In the genomic region with DNA sequence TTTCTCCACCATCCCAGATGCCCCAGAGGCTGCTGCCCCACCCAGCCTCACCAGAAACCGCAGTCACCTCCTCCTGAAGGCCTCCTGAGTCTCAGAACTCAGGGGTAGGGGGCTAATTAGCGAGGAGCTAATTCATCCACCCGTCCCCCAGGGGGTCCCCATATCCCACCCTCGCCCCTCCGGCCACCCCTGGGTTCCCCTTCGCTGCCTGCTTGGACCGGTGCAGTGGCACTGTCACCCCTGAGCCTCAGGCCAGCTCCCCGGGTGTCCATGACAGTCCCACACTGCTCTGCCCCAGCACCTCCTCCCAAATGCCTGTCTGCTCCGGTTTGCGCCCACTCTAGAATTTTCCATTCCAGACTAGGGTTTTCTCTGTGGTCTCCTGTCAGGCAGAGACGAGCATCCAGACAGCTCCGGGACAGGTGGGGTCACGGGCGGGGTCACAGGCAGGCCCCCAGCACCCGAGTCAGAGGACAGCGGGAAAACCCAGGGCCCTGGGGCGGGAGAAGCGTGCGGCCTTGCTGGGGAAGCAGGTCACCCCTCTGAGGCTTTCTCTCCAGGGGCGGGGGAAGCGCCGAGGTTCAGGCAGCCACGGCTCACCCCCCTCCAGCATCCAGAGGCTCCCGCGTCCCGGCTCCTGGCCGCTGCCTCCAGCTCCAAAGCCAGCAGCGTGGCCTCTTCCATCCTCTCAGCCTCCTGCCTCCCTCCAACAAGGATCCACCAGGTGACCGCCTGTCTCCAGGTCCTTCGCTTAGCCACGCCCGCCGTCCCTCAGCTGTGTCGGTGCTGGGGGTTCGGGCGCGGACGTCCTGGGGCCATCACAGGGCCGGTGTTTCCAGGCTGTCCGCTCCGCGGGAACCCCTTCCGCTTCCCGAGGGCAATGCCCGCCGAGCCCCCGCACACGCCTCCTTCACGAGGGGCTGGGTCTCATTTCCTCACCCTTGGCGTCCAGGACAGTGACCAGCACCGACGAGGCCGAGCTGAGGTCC, we compare ENCODE assay signal across 21 cellular contexts. TPM values are rescaled to one million over a fixed set of nuclear protein-coding genes. Genes with fewer than 3 reads are reported as not detected.
DNase-seq lines count a peak whose midpoint lies in the region; ATAC-seq and TF ChIP-seq lines count a peak whose summit lies in the region.
"Had no signal": no experiment of that assay in that cellular context is flagged by ENCODE, and none has a peak within 500 bp of the region (broad histone marks: within the 10 kb centered on the region; RNA-seq: fewer than 3 reads in every experiment).

No MANE protein-coding gene starts in this region.

- H3K79me2 ChIP-seq in SK-N-SH (ENCODE audit: insufficient read depth), result no peaks in the 10 kb centered on the region

- no peaks in the 10 kb centered on the region for H3K9me2 ChIP-seq in SK-N-SH

- no peak for ATAC-seq in SK-N-SH treated with all-trans-retinoic acid at 6 μM for 48 hours
- no peak for ATAC-seq in GM21619 (IDR thresholded peaks at IDR 0.05; ENCODE audit: unreplicated experiment)

- H3K36me3 ChIP-seq in SK-N-SH (replicated peaks in 1 of 2; ENCODE audit: control insufficient read depth in 1 of 2, insufficient read depth in 2 of 2, low read length in 1 of 2), result no peaks in the 10 kb centered on the region
- no peaks in the 10 kb centered on the region for H3K36me3 ChIP-seq in subcutaneous abdominal adipose tissue (ENCODE audit: control insufficient read depth in 5 of 5, insufficient read depth in 5 of 5, low read length in 5 of 5)
- no peaks in the 10 kb centered on the region for H3K36me3 ChIP-seq in MG63
- H3K36me3 ChIP-seq: upper lobe of left lung had no signal

- H3K9me3 ChIP-seq in SK-N-SH (no peaks in the 10 kb centered on the region), subcutaneous abdominal adipose tissue (ENCODE audit: control insufficient read depth in 5 of 5, low read length in 5 of 5) (no peaks in the 10 kb centered on the region), MG63 (peaks cover under 1% of the 10 kb centered on the region; the same call in 1 of the 2 replicates)
- H3K9me3 ChIP-seq: upper lobe of left lung had no signal

- H3K4me2 ChIP-seq in SK-N-SH, result no peak overlapping the region
- H3K4me2 ChIP-seq: KMS-11 had no signal

- H3K27ac ChIP-seq in SK-N-SH (ENCODE audit: low read depth in 2 of 2, low read length in 1 of 2) (no peak overlapping the region), subcutaneous abdominal adipose tissue (ENCODE audit: low read depth, low read length) (no peak overlapping the region)
- H3K27ac ChIP-seq: KMS-11, upper lobe of left lung had no signal

- peak; percentile 36 for DNase-seq in SK-N-SH
- peak; percentile 8 for DNase-seq in HuH-7.5 (ENCODE audit: low spot score)
- DNase-seq in iPS-NIHi11 (ENCODE audit: low spot score), result peak; percentile 18
- DNase-seq in SK-N-DZ (ENCODE audit: low spot score), result no peak
- DNase-seq in MG63, result no peak
- DNase-seq: activated CD4-positive, CD25-positive, alpha-beta regulatory T cell treated with anti-CD3 and anti-CD28 coated beads, Interleukin-2, amount 50 U/mL, for 72 hours; aorta; central memory CD4-positive, alpha-beta T cell; GDM1; NCI-H446 treated with DMSO at 0.1 percent for 48 hours; NK-92 treated with Interleukin-12 subunit alpha and Interleukin-12 subunit beta, amount 100 ng/mL, for 24 hours had no signal

- H3K27me3 ChIP-seq in SK-N-SH (ENCODE audit: insufficient read depth), result no peaks in the 10 kb centered on the region
- H3K27me3 ChIP-seq in subcutaneous abdominal adipose tissue (ENCODE audit: control insufficient read depth in 5 of 5, insufficient read depth in 4 of 5, low read length in 5 of 5), result peaks cover 3 to 24% (median 16%) of the 10 kb centered on the region in 5 donors
- H3K27me3 ChIP-seq in MG63, result no peaks in the 10 kb centered on the region

- H4K20me1 ChIP-seq in SK-N-SH (ENCODE audit: insufficient read depth), result no peaks in the 10 kb centered on the region

- CTCF ChIA-PET in SK-N-SH (lab: Yijun Ruan, JAX), result interaction anchor here (1.4 to 1.5 kb wide), 2 partner anchors 10 to 64 kb away, joined by 3 to 4 read pairs; no protein-coding TSS in a partner anchor

- 88% methylated on average over 53 of the region's 53 CpGs for WGBS in SK-N-SH (ENCODE audit: low lambda C conversion rate)

- no peak for TF ChIP-seq RAD21 in SK-N-SH (IDR thresholded peaks at IDR 0.05; ENCODE audit: low read length)

- H3K4me1 ChIP-seq in SK-N-SH (ENCODE audit: control insufficient read depth in 1 of 2, insufficient read depth in 2 of 2, low read depth in 1 of 2, low read length in 1 of 2), result peaks cover 0 to 13% of the 10 kb centered on the region in 2 experiments; a peak in 1 of 4 replicates
- H3K4me1 ChIP-seq in subcutaneous abdominal adipose tissue (ENCODE audit: control insufficient read depth in 5 of 5, insufficient read depth in 5 of 5, low read length in 5 of 5), result peaks cover 0 to 9% (median 4%) of the 10 kb centered on the region in 5 donors

- POLR2A ChIA-PET in SK-N-SH (lab: Yijun Ruan, JAX), result no interaction called here

- no peak for TF ChIP-seq CTCF in SK-N-SH (IDR thresholded peaks at IDR 0.05)

- H3K4me3 ChIP-seq in SK-N-SH (ENCODE audit: low read depth in 2 of 2, low read length in 1 of 2) (no peak overlapping the region), subcutaneous abdominal adipose tissue (ENCODE audit: low read depth in 1 of 5, low read length in 5 of 5) (peak overlapping the region in 3 of 5 donors; percentile 21 to 48 (median 33)), MG63 (no peak overlapping the region)

- peaks cover 4% of the 10 kb centered on the region for H3F3A ChIP-seq in SK-N-SH (replicated peaks; ENCODE audit: insufficient read depth)

- TF ChIP-seq EP300 in SK-N-SH (IDR thresholded peaks at IDR 0.05; ENCODE audit: borderline replicate concordance in 1 of 2, low read depth in 1 of 2, low read length in 1 of 2), result no peak

- H3K9ac ChIP-seq in SK-N-SH, result no peak overlapping the region
- peak overlapping the region in 1 of 5 donors; percentile 39 for H3K9ac ChIP-seq in subcutaneous abdominal adipose tissue (ENCODE audit: low read length in 5 of 5)
- H3K9ac ChIP-seq: KMS-11 had no signal

- no peak overlapping the region for H2AFZ ChIP-seq in SK-N-SH (ENCODE audit: low read depth)

TF ChIP-seq in SK-N-SH, 30 proteins besides CTCF, POLR2A, EP300 and RAD21 (continues in another document):
- TF ChIP-seq POLR2AphosphoS5 (IDR thresholded peaks at IDR 0.05; ENCODE audit: low read depth, low read length), result no peak
- TF ChIP-seq USF2 (IDR thresholded peaks at IDR 0.05; ENCODE audit: borderline replicate concordance, low read depth, low read length), result no peak

TF ChIP-seq in SK-N-SH treated with all-trans-retinoic acid at 6 μM for 48 hours, 23 proteins besides CTCF, POLR2A, EP300 and RAD21 (continues in another document):
- TF ChIP-seq PPARA (CRISPR knock-in tag; IDR thresholded peaks at IDR 0.05; ENCODE audit: borderline replicate concordance) (no peak), ZNF70 (CRISPR knock-in tag; IDR thresholded peaks at IDR 0.05) (no peak), GLIS3 (CRISPR knock-in tag; IDR thresholded peaks at IDR 0.05) (no peak), ZNF565 (CRISPR knock-in tag; conservative IDR thresholded peaks at IDR 0.05; ENCODE audit: low read depth) (no peak)

RNA-seq across cellular contexts. Expression of gene PERCC1, which starts 3.1 kb away (rescaled TPM):
- polyA plus RNA-seq in SK-N-SH (2012; rRNA removed), result not detected in 2 replicates
- not detected in 2 replicates for polyA plus RNA-seq in SK-N-SH (2012; cell fraction: cytosol; rRNA removed)
- not detected in 2 replicates for polyA plus RNA-seq in SK-N-SH (2012; cell fraction: nucleus; rRNA removed)
- 2.0 and 5.6 TPM in 2 replicates for polyA plus RNA-seq in SK-N-DZ (2014; cell fraction: cytosol; rRNA removed)
- polyA plus RNA-seq in SK-N-DZ (2014; cell fraction: nucleus; rRNA removed), result 1.2 and 3.3 TPM in 2 replicates
- total RNA-seq in MG63 (2014; rRNA removed; shearing (Covaris generic); ENCODE audit: low replicate concordance), result not detected in 2 replicates
- total RNA-seq: aorta, epithelial cell of proximal tubule, frontal cortex, left colon, mesothelial cell of epicardium had no signal
- polyA plus RNA-seq: aorta, BJ had no signal

RNA-seq across cellular contexts. Expression of gene UQCC4, which starts 7.2 kb away (rescaled TPM):
- polyA plus RNA-seq in SK-N-SH (2012; rRNA removed), result 47.6 and 51.9 TPM in 2 replicates
- polyA plus RNA-seq in SK-N-SH (2012; cell fraction: cytosol; rRNA removed), result 38.1 and 42.7 TPM in 2 replicates
- polyA plus RNA-seq in SK-N-SH (2012; cell fraction: nucleus; rRNA removed), result 32.6 and 44.5 TPM in 2 replicates
- polyA plus RNA-seq in SK-N-DZ (2014; cell fraction: cytosol; rRNA removed), result 31.5 and 51.8 TPM in 2 replicates
- 38.6 and 41.7 TPM in 2 replicates for polyA plus RNA-seq in SK-N-DZ (2014; cell fraction: nucleus; rRNA removed)
- total RNA-seq in MG63 (2014; rRNA removed; shearing (Covaris generic); ENCODE audit: low replicate concordance), result 28.1 and 52.9 TPM in 2 replicates

RNA-seq across cellular contexts. Expression of gene UNKL, which starts 13.3 kb away (rescaled TPM):
- polyA plus RNA-seq in SK-N-SH (2012; rRNA removed), result 16.3 and 16.4 TPM in 2 replicates
- 8.4 and 10.3 TPM in 2 replicates for polyA plus RNA-seq in SK-N-SH (2012; cell fraction: cytosol; rRNA removed)
- polyA plus RNA-seq in SK-N-SH (2012; cell fraction: nucleus; rRNA removed), result 58.9 and 79.6 TPM in 2 replicates
- 13.7 and 16.2 TPM in 2 replicates for polyA plus RNA-seq in SK-N-DZ (2014; cell fraction: cytosol; rRNA removed)
- polyA plus RNA-seq in SK-N-DZ (2014; cell fraction: nucleus; rRNA removed), result 80.1 and 109 TPM in 2 replicates
- 10.5 and 16.2 TPM in 2 replicates for total RNA-seq in MG63 (2014; rRNA removed; shearing (Covaris generic); ENCODE audit: low replicate concordance)

RNA-seq across cellular contexts. Expression of gene CCDC154, which starts 16.6 kb away (rescaled TPM):
- 0.35 and 0.41 TPM in 2 replicates for polyA plus RNA-seq in SK-N-SH (2012; rRNA removed)
- polyA plus RNA-seq in SK-N-SH (2012; cell fraction: cytosol; rRNA removed), result 0.03 and 0.10 TPM in 2 replicates
- polyA plus RNA-seq in SK-N-SH (2012; cell fraction: nucleus; rRNA removed), result 3.6 and 6.9 TPM in 2 replicates
- 0.27 and 0.35 TPM in 2 replicates for polyA plus RNA-seq in SK-N-DZ (2014; cell fraction: cytosol; rRNA removed)
- 2.1 and 5.8 TPM in 2 replicates for polyA plus RNA-seq in SK-N-DZ (2014; cell fraction: nucleus; rRNA removed)
- total RNA-seq in MG63 (2014; rRNA removed; shearing (Covaris generic); ENCODE audit: low replicate concordance), result 2.9 and 5.6 TPM in 2 replicates
- total RNA-seq: epithelial cell of proximal tubule had no signal

RNA-seq across cellular contexts. Expression of gene CLCN7, which starts 47.1 kb away (rescaled TPM):
- 22.7 and 44.3 TPM in 2 replicates for polyA plus RNA-seq in SK-N-SH (2012; rRNA removed)
- 17.7 and 21.3 TPM in 2 replicates for polyA plus RNA-seq in SK-N-SH (2012; cell fraction: cytosol; rRNA removed)
- 152 and 419 TPM in 2 replicates for polyA plus RNA-seq in SK-N-SH (2012; cell fraction: nucleus; rRNA removed)
- 47.2 and 67.5 TPM in 2 replicates for polyA plus RNA-seq in SK-N-DZ (2014; cell fraction: cytosol; rRNA removed)
- polyA plus RNA-seq in SK-N-DZ (2014; cell fraction: nucleus; rRNA removed), result 328 and 374 TPM in 2 replicates
- total RNA-seq in MG63 (2014; rRNA removed; shearing (Covaris generic); ENCODE audit: low replicate concordance), result 32.7 and 115 TPM in 2 replicates

Comparison
In these comparisons a context has a peak if more than half of its experiments do, and no peak if none do; other contexts are left out.
1. DNase-seq: peak in SK-N-SH (single experiment), HuH-7.5 (single experiment) and iPS-NIHi11 (single experiment); none in SK-N-DZ (single experiment) and MG63 (single experiment).
2. H3K4me3 ChIP-seq: peak in subcutaneous abdominal adipose tissue (3 of 5); none in SK-N-SH (0 of 2) and MG63 (single experiment).